ENCODE assay signal across 10 cellular contexts in genomic region chr21:38809170-38809878, GRCh38. TPM values are rescaled to one million over a fixed set of nuclear protein-coding genes. Genes with fewer than 3 reads are reported as not detected.
DNase-seq lines count a peak whose midpoint lies in the region; ATAC-seq and TF ChIP-seq lines count a peak whose summit lies in the region.
"Had no signal": no experiment of that assay in that cellular context is flagged by ENCODE, and none has a peak within 500 bp of the region (broad histone marks: within the 10 kb centered on the region; RNA-seq: fewer than 3 reads in every experiment).

No MANE protein-coding gene starts in this region.

- H3K27ac Mint-ChIP-seq in CD14-positive monocyte = peak overlapping the region; percentile 73 to 97 (median 94)
- peak overlapping the region; percentile 99 for H3K27ac Mint-ChIP-seq in endodermal cell

- 67 to 69% methylated on average over 1 to 2 of the region's 2 CpGs for WGBS in endodermal cell (ENCODE audit: insufficient coverage in 1 of 2, insufficient read length in 1 of 2), 2 experiments

- H3K9me3 Mint-ChIP-seq in CD14-positive monocyte = no peaks in the 10 kb centered on the region
- H3K9me3 Mint-ChIP-seq in endodermal cell = no peaks in the 10 kb centered on the region

- H3K27me3 Mint-ChIP-seq in CD14-positive monocyte (ENCODE audit: low read depth in 3 of 3) = peaks cover 0 to 2% (median 2%) of the 10 kb centered on the region in 3 donors
- no peaks in the 10 kb centered on the region for H3K27me3 Mint-ChIP-seq in endodermal cell (ENCODE audit: insufficient read depth)

- in situ Hi-C loops in ACHN (cut with HindIII; ENCODE audit: low pct_ligation_motif_present, low pct_unique_long_range_greater_than_20kb, low sequenced_read_pairs) = no loop called here

- peaks cover 7% of the 10 kb centered on the region for H3K4me1 ChIP-seq in endodermal cell (ENCODE audit: control insufficient read depth, insufficient read depth, low read length)
- H3K4me1 ChIP-seq in neutrophil (ENCODE audit: control insufficient read depth in 1 of 2, insufficient read depth in 1 of 2, low read depth in 1 of 2, low read length in 1 of 2) = peaks cover 60 to 64% of the 10 kb centered on the region in 2 experiments

- H3K9me3 ChIP-seq in endodermal cell (ENCODE audit: control insufficient read depth, low read length) (no peaks in the 10 kb centered on the region), neutrophil (no peaks in the 10 kb centered on the region)

- H3K36me3 ChIP-seq in endodermal cell (ENCODE audit: control insufficient read depth, insufficient read depth, low read length) = peaks cover 65% of the 10 kb centered on the region
- H3K36me3 ChIP-seq in neutrophil = peaks cover 35% of the 10 kb centered on the region

- H3K9ac ChIP-seq in endodermal cell (ENCODE audit: extremely low read depth, low read length, poor library complexity, severe bottlenecking) = peak overlapping the region; percentile 98

- H3K36me3 Mint-ChIP-seq in CD14-positive monocyte (peaks cover 50 to 62% of the 10 kb centered on the region in 2 donors), endodermal cell (ENCODE audit: low read depth) (peaks cover 68% of the 10 kb centered on the region)

- H3K4me1 Mint-ChIP-seq in CD14-positive monocyte (peaks cover 49% of the 10 kb centered on the region), endodermal cell (peaks cover 53% of the 10 kb centered on the region)

- peak overlapping the region; percentile 98 for H3K4me3 ChIP-seq in endodermal cell (ENCODE audit: low read length)
- peak overlapping the region; percentile 89 to 97 for H3K4me3 ChIP-seq in neutrophil (ENCODE audit: low read depth in 1 of 2, low read length in 1 of 2)

- H3K27ac ChIP-seq in endodermal cell (ENCODE audit: low read depth, low read length) = no peak overlapping the region
- H3K27ac ChIP-seq in neutrophil = peak overlapping the region; percentile 73

- no peaks in the 10 kb centered on the region for H3K27me3 ChIP-seq in endodermal cell (ENCODE audit: control insufficient read depth, insufficient read depth, low read length, poor library complexity, severe bottlenecking)
- H3K27me3 ChIP-seq in neutrophil = peaks cover 5% of the 10 kb centered on the region

- ATAC-seq in GM21717 (IDR thresholded peaks at IDR 0.05; ENCODE audit: unreplicated experiment) = no peak

- no peak overlapping the region for H3K4me3 Mint-ChIP-seq in CD14-positive monocyte
- H3K4me3 Mint-ChIP-seq in endodermal cell = peak overlapping the region; percentile 93

- intact Hi-C loops in CD14-positive monocyte (cut with micrococcal nuclease) = loop anchor here in 1 of 2 donors (5.0 kb wide), 3 partner anchors 57 to 288 kb away; no protein-coding TSS in a partner anchor

- no peak for DNase-seq in CD14-positive monocyte (ENCODE audit: low spot score)
- DNase-seq in NOMO-1 treated with DMSO at 0.1 percent for 48 hours (lab: John Stamatoyannopoulos, UW; ENCODE audit: unreplicated experiment) = peak; percentile 82
- no peak for DNase-seq in endodermal cell
- DNase-seq in activated CD8-positive, alpha-beta memory T cell treated with anti-CD3 and anti-CD28 coated beads, Interleukin-2, amount 50 U/mL, for 48 hours = no peak
- no peak for DNase-seq in ACHN
- DNase-seq in NCI-H146 treated with DMSO at 0.1 percent for 48 hours (lab: John Stamatoyannopoulos, UW; ENCODE audit: unreplicated experiment) = no peak
- DNase-seq: amniotic stem cell, DMS 273 treated with DMSO at 0.1 percent for 48 hours had no signal

- TF ChIP-seq CTCF in CD14-positive monocyte (IDR thresholded peaks at IDR 0.05) = no peak
- no peak for TF ChIP-seq CTCF in endodermal cell (conservative IDR thresholded peaks at IDR 0.05)
- TF ChIP-seq CTCF in neutrophil (IDR thresholded peaks at IDR 0.05) = no peak

RNA-seq across cellular contexts. Expression of gene ETS2, which starts 3.6 kb away (rescaled TPM):
- 10 to 100 TPM; 54.2 to 59.5 TPM for polyA plus RNA-seq in CD14-positive monocyte
- 100 to 1,000 TPM in 1 of 2 donors, 10 to 100 TPM in 1; 98.4 to 102 TPM for total RNA-seq in endodermal cell
- polyA plus RNA-seq in endodermal cell (2013, experiment 1 of 2) = 25.0 TPM
- 24.8 TPM for polyA plus RNA-seq in endodermal cell (2013, experiment 2 of 2)
